21 cellular contexts compared by ENCODE assay signal in the genomic region with DNA sequence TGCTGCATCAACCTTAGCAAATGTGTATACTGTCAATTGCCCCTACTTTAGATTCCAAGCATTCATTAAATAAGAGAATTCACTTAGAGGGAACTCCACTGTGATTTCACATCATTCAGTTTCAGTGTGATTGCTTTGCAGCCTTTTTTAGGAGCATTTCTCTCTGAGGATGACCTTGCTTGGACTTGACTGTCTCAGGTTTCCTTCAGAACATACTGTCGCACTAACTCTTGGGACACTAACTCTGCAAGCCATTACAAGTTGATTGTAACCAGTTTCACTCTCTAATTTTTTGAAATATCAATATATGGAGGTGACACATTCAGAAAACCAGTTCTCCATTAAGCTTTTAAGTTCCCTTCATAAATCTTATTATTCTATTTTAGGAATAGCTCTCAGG. TPM values are rescaled to one million over a fixed set of nuclear protein-coding genes. Genes with fewer than 3 reads are reported as not detected.
DNase-seq lines count a peak whose midpoint lies in the region; ATAC-seq, FAIRE-seq and TF ChIP-seq lines count a peak whose summit lies in the region.
"Had no signal": no experiment of that assay in that cellular context is flagged by ENCODE, and none has a peak within 500 bp of the region (broad histone marks: within the 10 kb centered on the region; RNA-seq: fewer than 3 reads in every experiment).

No MANE protein-coding gene starts in this region.

- intact Hi-C loops in kidney (cut with DNase I), result no loop called here
- intact Hi-C loops in psoas muscle (cut with DNase I), result no loop called here

- TF ChIP-seq CTCF in D721Med (IDR thresholded peaks at IDR 0.05; ENCODE audit: insufficient read depth, missing control alignments), result no peak
- no peak for TF ChIP-seq CTCF in VCaP (conservative IDR thresholded peaks at IDR 0.05)
- TF ChIP-seq CTCF in kidney (IDR thresholded peaks at IDR 0.05; ENCODE audit: borderline replicate concordance, extremely low read depth, insufficient read depth), result no peak
- no peak for TF ChIP-seq CTCF in psoas muscle (IDR thresholded peaks at IDR 0.05)
- TF ChIP-seq CTCF in BE2C (IDR thresholded peaks at IDR 0.05; ENCODE audit: low read depth, low read length), result no peak

- 25 to 38% (median 26%) methylated on average over 1 of the region's 1 CpG for WGBS in psoas muscle, 3 donors

- FAIRE-seq in D721Med (lab: Jason Lieb, UNC) (peak; percentile 94), kidney (lab: Jason Lieb, UNC) (no peak)
- FAIRE-seq: GM12891, H1 had no signal

- H3K4me1 Mint-ChIP-seq in stimulated activated naive B cell treated with anti-CD40 and anti-IgM and Interleukin-4, amounts not matched to agents 10 μg/mL and 1 μg/mL and 100 μg/mL, for 72 hours, result peaks cover 3 to 8% of the 10 kb centered on the region in 2 donors

- DNase-seq in D721Med (ENCODE audit: insufficient read length, low spot score) (no peak), kidney (no peak), psoas muscle (no peak), HEK293T (ENCODE audit: extremely low spot score) (no peak), BE2C (no peak)
- DNase-seq in activated naive CD4-positive, alpha-beta T cell (lab: John Stamatoyannopoulos, UW), result no peak
- no peak for DNase-seq in stimulated activated naive B cell treated with anti-CD40 and anti-IgM and Interleukin-4, amounts not matched to agents 10 μg/mL and 1 μg/mL and 100 μg/mL, for 72 hours
- DNase-seq: Caco-2; CD4-positive, CD25-positive, alpha-beta regulatory T cell; CD8-positive, alpha-beta T cell; DMS53; DMS79 treated with DMSO at 0.1 percent for 48 hours; GF-D8; GM23248; H7; HCEC 1CT had no signal

- H3K9me3 ChIP-seq in kidney (ENCODE audit: control insufficient read depth in 1 of 2, low read length in 2 of 2), result peaks cover 0 to 28% of the 10 kb centered on the region in 2 donors
- H3K9me3 ChIP-seq in psoas muscle, result peaks cover 31% of the 10 kb centered on the region
- no peaks in the 10 kb centered on the region for H3K9me3 ChIP-seq in BE2C
- H3K9me3 ChIP-seq: Caco-2 had no signal

- H3K36me3 Mint-ChIP-seq in stimulated activated naive B cell treated with anti-CD40 and anti-IgM and Interleukin-4, amounts not matched to agents 10 μg/mL and 1 μg/mL and 100 μg/mL, for 72 hours, result peaks cover 19 to 27% of the 10 kb centered on the region in 2 donors

- peak overlapping the region; percentile 66 for H3K27ac ChIP-seq in VCaP
- H3K27ac ChIP-seq in kidney (ENCODE audit: low read depth in 2 of 2, low read length in 2 of 2), result peak overlapping the region; percentile 1 to 29
- peak overlapping the region; percentile 19 for H3K27ac ChIP-seq in psoas muscle
- H3K27ac ChIP-seq: BLaER1, C4-2B, GM23248 had no signal

- no peak overlapping the region for H3K4me3 ChIP-seq in kidney (ENCODE audit: low read length in 2 of 2)
- no peak overlapping the region for H3K4me3 ChIP-seq in psoas muscle
- no peak overlapping the region for H3K4me3 ChIP-seq in BE2C (ENCODE audit: low read depth, low read length)
- H3K4me3 ChIP-seq: BLaER1, GM23248 had no signal

- H3K27ac Mint-ChIP-seq in stimulated activated naive B cell treated with anti-CD40 and anti-IgM and Interleukin-4, amounts not matched to agents 10 μg/mL and 1 μg/mL and 100 μg/mL, for 72 hours, result no peak overlapping the region
- H3K27ac Mint-ChIP-seq: CD4-positive, CD25-positive, alpha-beta regulatory T cell; CD8-positive, alpha-beta T cell had no signal

- H3K27me3 Mint-ChIP-seq in stimulated activated naive B cell treated with anti-CD40 and anti-IgM and Interleukin-4, amounts not matched to agents 10 μg/mL and 1 μg/mL and 100 μg/mL, for 72 hours, result no peaks in the 10 kb centered on the region

- peak in 2 of 4 donors; percentile 62 to 78 for ATAC-seq in psoas muscle
- ATAC-seq in stimulated activated naive B cell treated with anti-CD40 and anti-IgM and Interleukin-4, amounts not matched to agents 10 μg/mL and 1 μg/mL and 100 μg/mL, for 72 hours (replicated peaks), result no peak
- ATAC-seq: CD8-positive, alpha-beta T cell had no signal

- CTCF ChIA-PET in HEK293T (lab: Yijun Ruan, JAX), result no interaction called here

- H3K9ac ChIP-seq in kidney (ENCODE audit: low read length in 2 of 2), result no peak overlapping the region
- H3K9ac ChIP-seq: BLaER1, GM23248 had no signal

- H3K4me3 Mint-ChIP-seq in stimulated activated naive B cell treated with anti-CD40 and anti-IgM and Interleukin-4, amounts not matched to agents 10 μg/mL and 1 μg/mL and 100 μg/mL, for 72 hours, result no peak overlapping the region
- H3K4me3 Mint-ChIP-seq: CD4-positive, CD25-positive, alpha-beta regulatory T cell; CD8-positive, alpha-beta T cell had no signal

- H3K27me3 ChIP-seq in psoas muscle (ENCODE audit: insufficient read depth in 3 of 3, low read length in 2 of 3) (no peaks in the 10 kb centered on the region), BE2C (peaks cover 2% of the 10 kb centered on the region; the same call in 1 of the 2 replicates)

- POLR2A ChIA-PET in HEK293T (lab: Yijun Ruan, JAX), result no interaction called here

- H3K9me3 Mint-ChIP-seq in stimulated activated naive B cell treated with anti-CD40 and anti-IgM and Interleukin-4, amounts not matched to agents 10 μg/mL and 1 μg/mL and 100 μg/mL, for 72 hours, result peaks cover 22 to 23% of the 10 kb centered on the region in 2 donors

- H3K36me3 ChIP-seq in kidney (ENCODE audit: control insufficient read depth in 1 of 2, insufficient read depth in 2 of 2, low read length in 2 of 2) (no peaks in the 10 kb centered on the region), psoas muscle (ENCODE audit: insufficient read depth in 1 of 2, low read depth in 1 of 2) (no peaks in the 10 kb centered on the region), BE2C (no peaks in the 10 kb centered on the region)
- H3K36me3 ChIP-seq: BLaER1 had no signal

- H3K4me1 ChIP-seq in kidney (ENCODE audit: control insufficient read depth in 1 of 2, insufficient read depth in 1 of 2, low read depth in 1 of 2, low read length in 2 of 2) (peaks cover 0 to under 1% of the 10 kb centered on the region in 2 donors), psoas muscle (peaks cover 3% of the 10 kb centered on the region), BE2C (no peaks in the 10 kb centered on the region)
- H3K4me1 ChIP-seq: BLaER1, Caco-2 had no signal

TF ChIP-seq in HEK293T, 16 proteins besides CTCF, POLR2A, EP300 and RAD21:
- TF ChIP-seq BHLHE40 (IDR thresholded peaks at IDR 0.05; ENCODE audit: borderline replicate concordance), result no peak
- no peak for TF ChIP-seq ZNF384 (IDR thresholded peaks at IDR 0.05)
- no peak for TF ChIP-seq LEF1 (IDR thresholded peaks at IDR 0.05; ENCODE audit: borderline replicate concordance)
- TF ChIP-seq SP1 (IDR thresholded peaks at IDR 0.05), result no peak
- no peak for TF ChIP-seq TARDBP (IDR thresholded peaks at IDR 0.05)
- TF ChIP-seq L3MBTL2 (conservative IDR thresholded peaks at IDR 0.05), result no peak
- TF ChIP-seq ELF4 (IDR thresholded peaks at IDR 0.05), result no peak
- TF ChIP-seq, protein P1, sequence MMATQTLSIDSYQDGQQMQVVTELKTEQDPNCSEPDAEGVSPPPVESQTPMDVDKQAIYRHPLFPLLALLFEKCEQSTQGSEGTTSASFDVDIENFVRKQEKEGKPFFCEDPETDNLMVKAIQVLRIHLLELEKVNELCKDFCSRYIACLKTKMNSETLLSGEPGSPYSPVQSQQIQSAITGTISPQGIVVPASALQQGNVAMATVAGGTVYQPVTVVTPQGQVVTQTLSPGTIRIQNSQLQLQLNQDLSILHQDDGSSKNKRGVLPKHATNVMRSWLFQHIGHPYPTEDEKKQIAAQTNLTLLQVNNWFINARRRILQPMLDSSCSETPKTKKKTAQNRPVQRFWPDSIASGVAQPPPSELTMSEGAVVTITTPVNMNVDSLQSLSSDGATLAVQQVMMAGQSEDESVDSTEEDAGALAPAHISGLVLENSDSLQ (IDR thresholded peaks at IDR 0.05), result no peak
- TF ChIP-seq FOXM1 (IDR thresholded peaks at IDR 0.05; ENCODE audit: borderline replicate concordance), result no peak
- TF ChIP-seq CTBP1 (IDR thresholded peaks at IDR 0.05; ENCODE audit: borderline replicate concordance), result no peak
- TF ChIP-seq ARNT (IDR thresholded peaks at IDR 0.05), result no peak
- TF ChIP-seq FOXA1 (IDR thresholded peaks at IDR 0.05), result no peak
- no peak for TF ChIP-seq NFRKB (IDR thresholded peaks at IDR 0.05)
- no peak for TF ChIP-seq FOXK2 (IDR thresholded peaks at IDR 0.05)
- no peak for TF ChIP-seq SUZ12 (IDR thresholded peaks at IDR 0.05)
- no peak for TF ChIP-seq HDGF (IDR thresholded peaks at IDR 0.05; ENCODE audit: borderline replicate concordance)

RNA-seq across cellular contexts. Expression of a gene that starts 6.6 kb away (rescaled TPM):
- total RNA-seq in kidney, result 22.1 TPM
- 5.5 TPM for polyA plus RNA-seq in kidney (ENCODE audit: insufficient read depth, low read depth, low replicate concordance)
- 10 to 100 TPM; 19.4 to 38.2 (median 32.1) TPM for total RNA-seq in psoas muscle
- 10 to 100 TPM in 2 of 3 donors, 1 to 10 TPM in 1; 4.0 to 41.8 (median 15.4) TPM for polyA plus RNA-seq in psoas muscle
- polyA plus RNA-seq in BE2C (2012; ENCODE audit: insufficient read depth, insufficient read length, low read depth), result 3.7 TPM

Comparison
In these comparisons a context has a peak if more than half of its experiments do, and no peak if none do; other contexts are left out.
1. H3K27ac ChIP-seq: peak in every context shown above with its lines; median percentile 66 in VCaP; 19 in psoas muscle; 15 in kidney.